In the genomic region with DNA sequence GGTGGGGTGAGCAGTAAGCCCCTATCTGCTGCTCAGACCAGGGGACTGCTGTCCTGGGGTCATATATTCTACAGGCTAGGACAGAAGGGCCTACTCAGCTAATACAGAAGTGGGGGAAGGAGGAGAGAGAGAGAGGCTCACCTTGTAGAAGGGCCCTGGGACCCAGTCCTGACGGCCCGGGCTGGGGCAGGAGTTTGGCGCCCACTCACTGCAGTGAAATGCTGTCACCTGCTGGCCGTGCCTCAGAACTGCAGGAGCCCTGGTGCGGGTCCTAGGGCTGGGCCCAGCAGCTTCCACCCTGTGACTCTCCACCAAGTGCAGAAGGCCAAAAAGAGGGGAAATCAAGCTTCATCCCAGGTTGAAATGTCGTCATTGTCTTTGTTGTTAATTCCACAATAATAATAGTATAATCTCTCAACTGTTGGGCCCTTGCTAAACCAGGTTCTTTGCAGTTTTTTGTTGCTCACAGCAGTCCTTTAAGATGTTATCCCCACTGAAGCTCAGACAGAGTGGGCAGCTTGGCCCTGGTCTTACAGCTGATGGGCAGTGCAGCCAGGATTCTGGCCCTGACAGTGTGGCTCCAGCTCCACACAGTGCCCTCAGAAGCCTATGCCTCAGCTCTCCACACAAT, we compare ENCODE assay signal across 8 cellular contexts. TPM values are rescaled to one million over a fixed set of nuclear protein-coding genes. Genes with fewer than 3 reads are reported as not detected.
DNase-seq lines count a peak whose midpoint lies in the region; ATAC-seq and TF ChIP-seq lines count a peak whose summit lies in the region.

No MANE protein-coding gene starts in this region.

- H3K27me3 ChIP-seq in fibroblast of lung (ENCODE audit: control insufficient read depth, insufficient read depth, low read length) (peaks cover 17% of the 10 kb centered on the region), neural cell (ENCODE audit: insufficient read depth, low read depth, low read length) (no peaks in the 10 kb centered on the region)

- no peak overlapping the region for H3K27ac Mint-ChIP-seq in stimulated activated naive CD8-positive, alpha-beta T cell treated with anti-CD3 and anti-CD28 coated beads, Interleukin-15, amount 100 ng/mL, for 72 hours

- no peaks in the 10 kb centered on the region for H3K4me1 Mint-ChIP-seq in stimulated activated naive CD8-positive, alpha-beta T cell treated with anti-CD3 and anti-CD28 coated beads, Interleukin-15, amount 100 ng/mL, for 72 hours

- H3K4me3 Mint-ChIP-seq in stimulated activated naive CD8-positive, alpha-beta T cell treated with anti-CD3 and anti-CD28 coated beads, Interleukin-15, amount 100 ng/mL, for 72 hours: no peak overlapping the region

- H3K79me2 ChIP-seq in OCI-LY7 (ENCODE audit: insufficient read depth, low read depth, low read length): no peaks in the 10 kb centered on the region
- no peaks in the 10 kb centered on the region for H3K79me2 ChIP-seq in fibroblast of lung (ENCODE audit: control insufficient read depth, insufficient read depth, low read length)
- H3K79me2 ChIP-seq in neural cell (replicated peaks; ENCODE audit: insufficient read depth, low read length): no peaks in the 10 kb centered on the region

- no TSS peak for BruUV-seq in OCI-LY7 (replicated peaks; lab: Mats Ljungman, UMichigan)

- peak; percentile 32 for TF ChIP-seq EP300 in neural cell (conservative IDR thresholded peaks at IDR 0.05; ENCODE audit: poor library complexity, severe bottlenecking)

- intact Hi-C loops in OCI-LY7 (cut with micrococcal nuclease; ENCODE audit: unreplicated experiment): loop anchor here (1.0 to 10.0 kb wide), 3 partner anchors 383 to 623 kb away; a partner anchor contains a TSS

- H2AFZ ChIP-seq in OCI-LY7 (ENCODE audit: low read length): no peak overlapping the region
- H2AFZ ChIP-seq in fibroblast of lung (ENCODE audit: low read length): no peak overlapping the region
- no peak overlapping the region for H2AFZ ChIP-seq in neural cell (ENCODE audit: low read depth, low read length)

- H3K4me2 ChIP-seq in OCI-LY7 (ENCODE audit: low read length) (no peak overlapping the region), fibroblast of lung (ENCODE audit: extremely low read depth, insufficient read depth, low read length) (no peak overlapping the region), neural cell (ENCODE audit: low read length) (no peak overlapping the region)

- H3K4me1 ChIP-seq in OCI-LY7 (ENCODE audit: insufficient read depth, low read length, poor library complexity, severe bottlenecking): no peaks in the 10 kb centered on the region
- H3K4me1 ChIP-seq in fibroblast of lung (ENCODE audit: control insufficient read depth, extremely low read depth, insufficient read depth, low read length): no peaks in the 10 kb centered on the region

- DNase-seq in GM03348 (ENCODE audit: low spot score): peak; percentile 95
- peak; percentile 63 for DNase-seq in OCI-LY7 (ENCODE audit: low spot score)
- peak; percentile 76 to 80 for DNase-seq in activated T-cell treated with anti-CD3 and anti-CD28 coated beads, Interleukin-2, amount 50 U/mL, for 48 hours
- DNase-seq in fibroblast of lung (ENCODE audit: low read depth in 2 of 2): peak; percentile 23 to 46
- peak; percentile 63 to 69 for DNase-seq in stimulated activated naive CD8-positive, alpha-beta T cell treated with anti-CD3 and anti-CD28 coated beads, Interleukin-15, amount 100 ng/mL, for 72 hours

- CTCF ChIA-PET in OCI-LY7 (lab: Charles Lee; ENCODE audit: unreplicated experiment): interaction anchor here (0.8 to 0.9 kb wide), 2 partner anchors 10 to 11 kb away, joined by 4 to 8 read pairs; no protein-coding TSS in a partner anchor

- POLR2A ChIA-PET in OCI-LY7 (lab: Charles Lee): no interaction called here

- H3K4me3 ChIP-seq in OCI-LY7 (ENCODE audit: low read depth, low read length, poor library complexity, severe bottlenecking) (no peak overlapping the region), fibroblast of lung (replicated peaks in 1 of 4; ENCODE audit: control extremely low read depth in 1 of 4, insufficient read depth in 1 of 4, low read depth in 3 of 4, low read length in 4 of 4) (no peak overlapping the region), neural cell (ENCODE audit: low read length) (no peak overlapping the region)

- no peaks in the 10 kb centered on the region for H3F3A ChIP-seq in neural cell (ENCODE audit: insufficient read depth, low read length, poor library complexity, severe bottlenecking)

- H4K20me1 ChIP-seq in OCI-LY7 (ENCODE audit: insufficient read depth, low read length) (no peaks in the 10 kb centered on the region), fibroblast of lung (ENCODE audit: control insufficient read depth, extremely low read depth, insufficient read depth, low read length) (no peaks in the 10 kb centered on the region), neural cell (ENCODE audit: insufficient read depth) (no peaks in the 10 kb centered on the region)

- H3K36me3 ChIP-seq in OCI-LY7 (ENCODE audit: insufficient read depth, low read length) (no peaks in the 10 kb centered on the region), fibroblast of lung (ENCODE audit: control insufficient read depth, insufficient read depth, low read length) (no peaks in the 10 kb centered on the region), neural cell (ENCODE audit: insufficient read depth, low read length) (no peaks in the 10 kb centered on the region)

- peak; percentile 96 for TF ChIP-seq CTCF in OCI-LY7 (conservative IDR thresholded peaks at IDR 0.05; ENCODE audit: low read length)
- peak; percentile 99 to 100 for TF ChIP-seq CTCF in fibroblast of lung (conservative IDR thresholded peaks at IDR 0.05 in 1 of 2, IDR thresholded peaks at IDR 0.05 in 1 of 2; ENCODE audit: low read depth in 1 of 2, low read length in 2 of 2)
- TF ChIP-seq CTCF in neural cell (IDR thresholded peaks at IDR 0.05; ENCODE audit: poor library complexity, severe bottlenecking): peak; percentile 99

- no peaks in the 10 kb centered on the region for H3K9me2 ChIP-seq in OCI-LY7 (ENCODE audit: insufficient read depth, low read length)
- H3K9me2 ChIP-seq in neural cell (ENCODE audit: insufficient read depth, low read length): no peaks in the 10 kb centered on the region

- H3K9me3 Mint-ChIP-seq in stimulated activated naive CD8-positive, alpha-beta T cell treated with anti-CD3 and anti-CD28 coated beads, Interleukin-15, amount 100 ng/mL, for 72 hours: no peaks in the 10 kb centered on the region

- H3K27ac ChIP-seq in OCI-LY7 (ENCODE audit: low read depth, low read length, poor library complexity, severe bottlenecking) (no peak overlapping the region), fibroblast of lung (ENCODE audit: insufficient read depth, low read length) (no peak overlapping the region), neural cell (ENCODE audit: low read length) (no peak overlapping the region)

- no peaks in the 10 kb centered on the region for H3K9me3 ChIP-seq in OCI-LY7 (ENCODE audit: low read length)
- no peaks in the 10 kb centered on the region for H3K9me3 ChIP-seq in fibroblast of lung (ENCODE audit: control insufficient read depth, insufficient read depth, low read depth, low read length)
- no peaks in the 10 kb centered on the region for H3K9me3 ChIP-seq in neural cell (ENCODE audit: low read length)

- H3K9ac ChIP-seq in fibroblast of lung (ENCODE audit: insufficient read depth, low read length) (no peak overlapping the region), neural cell (ENCODE audit: low read length) (no peak overlapping the region)

- peak; percentile 100 for TF ChIP-seq RAD21 in neural cell (conservative IDR thresholded peaks at IDR 0.05)

- ATAC-seq in HG03432 (IDR thresholded peaks at IDR 0.05; ENCODE audit: unreplicated experiment): peak; percentile 69
- peak; percentile 77 for ATAC-seq in stimulated activated naive CD8-positive, alpha-beta T cell treated with anti-CD3 and anti-CD28 coated beads, Interleukin-15, amount 100 ng/mL, for 72 hours
- no peak for ATAC-seq in HG02588 (IDR thresholded peaks at IDR 0.05; ENCODE audit: unreplicated experiment)

- H3K27me3 Mint-ChIP-seq in stimulated activated naive CD8-positive, alpha-beta T cell treated with anti-CD3 and anti-CD28 coated beads, Interleukin-15, amount 100 ng/mL, for 72 hours: peaks cover 23% of the 10 kb centered on the region

TF ChIP-seq in neural cell, 6 proteins besides CTCF, POLR2A, EP300 and RAD21:
- peak; percentile 100 for TF ChIP-seq SMC3 (conservative IDR thresholded peaks at IDR 0.05; ENCODE audit: poor library complexity)
- no peak for TF ChIP-seq POLR2AphosphoS5 (IDR thresholded peaks at IDR 0.05)
- peak; percentile 13 for TF ChIP-seq MXI1 (conservative IDR thresholded peaks at IDR 0.05; ENCODE audit: poor library complexity, severe bottlenecking)

RNA-seq across cellular contexts. Expression of a gene that starts 29.6 kb away (rescaled TPM):
- not detected in 2 replicates for total RNA-seq in OCI-LY7 (2014; rRNA removed; shearing (Covaris generic))
- total RNA-seq in OCI-LY7 (2022) (not detected in 2 replicates), fibroblast of lung (not detected in 2 replicates)
- polyA plus RNA-seq in fibroblast of lung (not detected in 2 replicates), neural cell (0.56 and 0.82 TPM in 2 replicates)
- not detected in 2 replicates for polyA plus RNA-seq in fibroblast of lung (2012)
- polyA minus RNA-seq in fibroblast of lung (ENCODE audit: low replicate concordance) (not detected in 2 replicates), neural cell (0.49 and 0.81 TPM in 2 replicates)

Comparison
In these comparisons a context has a peak if more than half of its experiments do, and no peak if none do; other contexts are left out.
1. DNase-seq: peak in every context shown above with its lines; median percentile 95 in GM03348; 78 in activated T-cell treated with anti-CD3 and anti-CD28 coated beads, Interleukin-2, amount 50 U/mL, for 48 hours; 66 in stimulated activated naive CD8-positive, alpha-beta T cell treated with anti-CD3 and anti-CD28 coated beads, Interleukin-15, amount 100 ng/mL, for 72 hours; 63 in OCI-LY7; 34 in fibroblast of lung.